In the genomic region with DNA sequence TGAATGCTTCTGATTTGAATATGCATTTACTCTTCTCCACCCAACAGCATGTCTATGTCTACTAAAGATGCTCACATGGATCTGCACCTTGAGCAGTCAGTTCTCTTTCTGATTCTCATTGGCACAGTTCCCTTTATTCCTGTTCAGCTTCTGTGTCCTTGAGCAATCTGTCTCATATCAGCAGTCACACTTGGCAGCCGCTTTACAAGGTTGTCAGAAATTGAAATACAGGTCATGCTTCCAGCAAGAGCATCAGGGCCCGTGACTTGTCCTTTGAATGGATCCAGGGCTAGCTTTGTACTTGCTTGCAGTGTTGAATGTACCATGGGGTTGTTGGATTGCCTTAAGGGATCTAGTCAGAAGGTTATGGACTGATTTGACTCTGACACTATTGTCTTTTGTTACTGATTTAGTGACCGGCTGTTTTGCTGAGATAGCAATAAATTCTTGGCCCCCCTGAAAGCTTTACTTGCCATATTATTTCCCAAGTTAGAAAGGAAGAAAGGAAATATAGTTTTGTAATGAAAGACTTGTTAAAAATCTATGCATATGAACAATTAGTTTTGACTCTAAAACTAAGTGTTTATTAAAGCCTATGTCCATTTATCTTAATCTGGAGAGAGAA, we compare ENCODE assay signal across 22 cellular contexts.
DNase-seq lines count a peak whose midpoint lies in the region; ATAC-seq, FAIRE-seq and TF ChIP-seq lines count a peak whose summit lies in the region.
"Had no signal": no experiment of that assay in that cellular context is flagged by ENCODE, and none has a peak within 500 bp of the region (broad histone marks: within the 10 kb centered on the region; RNA-seq: fewer than 3 reads in every experiment).

No MANE protein-coding gene starts in this region.

- in situ Hi-C loops in G401 (cut with HindIII; ENCODE audit: low sequenced_read_pairs), result no loop called here

- H3K4me2 ChIP-seq in A549, result no peak overlapping the region
- H3K4me2 ChIP-seq: BLaER1, GM23338 had no signal

- H3K4me3 Mint-ChIP-seq in mesothelial cell of epicardium, result no peak overlapping the region
- H3K4me3 Mint-ChIP-seq: B cell; CD4-positive, CD25-positive, alpha-beta regulatory T cell; CD8-positive, alpha-beta T cell; GM23338; HFFc6 had no signal

- no peak for TF ChIP-seq CTCF in A549 (IDR thresholded peaks at IDR 0.05)
- no peak for TF ChIP-seq CTCF in mucosa of descending colon (IDR thresholded peaks at IDR 0.05)
- TF ChIP-seq CTCF in mesothelial cell of epicardium (IDR thresholded peaks at IDR 0.05; ENCODE audit: unreplicated experiment), result no peak

- POLR2A ChIA-PET in A549 (lab: Yijun Ruan, JAX), result no interaction called here

- H3K4me1 ChIP-seq in A549, result no peaks in the 10 kb centered on the region
- no peaks in the 10 kb centered on the region for H3K4me1 ChIP-seq in mucosa of descending colon (ENCODE audit: low read depth)
- H3K4me1 ChIP-seq: BLaER1, Caco-2, HAP-1 had no signal

- no peak overlapping the region for H3K27ac ChIP-seq in A549
- H3K27ac ChIP-seq: BLaER1, C4-2B had no signal

- no peak for FAIRE-seq in A549 (lab: Jason Lieb, UNC)
- FAIRE-seq: GM12878, GM19239, H54 had no signal

- ATAC-seq in A549 (no peak), mucosa of descending colon (no peak), GM21390 (IDR thresholded peaks at IDR 0.05; ENCODE audit: unreplicated experiment) (no peak)
- ATAC-seq: CD8-positive, alpha-beta T cell; GM12878; GM23338 had no signal

- peaks cover 11% of the 10 kb centered on the region for H3K9me3 Mint-ChIP-seq in mesothelial cell of epicardium
- H3K9me3 Mint-ChIP-seq: CD8-positive, alpha-beta T cell; GM23338 had no signal

- H3K27me3 Mint-ChIP-seq in mesothelial cell of epicardium (ENCODE audit: low read depth), result no peaks in the 10 kb centered on the region
- H3K27me3 Mint-ChIP-seq: B cell; CD4-positive, CD25-positive, alpha-beta regulatory T cell had no signal

- intact Hi-C loops in mucosa of descending colon (cut with DNase I, micrococcal nuclease), result no loop called here

- TF ChIP-seq EP300 in A549 (IDR thresholded peaks at IDR 0.05), result no peak

- CTCF ChIA-PET in A549 (lab: Yijun Ruan, JAX), result no interaction called here

- no peak overlapping the region for H3K4me3 ChIP-seq in A549
- no peak overlapping the region for H3K4me3 ChIP-seq in mucosa of descending colon
- H3K4me3 ChIP-seq: BLaER1, GM12878, GM23338, HAP-1 had no signal

- no peak for TF ChIP-seq POLR2A in A549 (IDR thresholded peaks at IDR 0.05; ENCODE audit: low read length)

- DNase-seq in A549 (ENCODE audit: low read depth in 1 of 2, low spot score in 1 of 2) (no peak), G401 (ENCODE audit: low spot score) (peak; percentile 87), cerebellar cortex (ENCODE audit: low spot score) (peak; percentile 84), pons (ENCODE audit: low spot score) (peak; percentile 1), mucosa of descending colon (no peak), mesothelial cell of epicardium (ENCODE audit: low spot score in 2 of 2, unreplicated experiment in 2 of 2) (no peak)
- DNase-seq: Caco-2; CD4-positive, CD25-positive, alpha-beta regulatory T cell; CD8-positive, alpha-beta T cell; DMS153; DND-41; GDM1; HFFc6 had no signal

- no peaks in the 10 kb centered on the region for H3K9me3 ChIP-seq in A549
- H3K9me3 ChIP-seq in mucosa of descending colon, result no peaks in the 10 kb centered on the region
- H3K9me3 ChIP-seq: BLaER1, Caco-2, HAP-1 had no signal

- H3K36me3 ChIP-seq in mucosa of descending colon (ENCODE audit: low read depth), result no peaks in the 10 kb centered on the region
- H3K36me3 ChIP-seq: BLaER1, HAP-1 had no signal

- TF ChIP-seq RAD21 in A549 (conservative IDR thresholded peaks at IDR 0.05 in 1 of 2, IDR thresholded peaks at IDR 0.05 in 1 of 2), result no peak

- H3K36me3 Mint-ChIP-seq in mesothelial cell of epicardium, result no peaks in the 10 kb centered on the region
- H3K36me3 Mint-ChIP-seq: CD4-positive, CD25-positive, alpha-beta regulatory T cell; CD8-positive, alpha-beta T cell had no signal

- no peaks in the 10 kb centered on the region for H3K4me1 Mint-ChIP-seq in mesothelial cell of epicardium
- H3K4me1 Mint-ChIP-seq: B cell; CD4-positive, CD25-positive, alpha-beta regulatory T cell; GM23338 had no signal

- H3K27ac Mint-ChIP-seq in mesothelial cell of epicardium, result no peak overlapping the region
- H3K27ac Mint-ChIP-seq: B cell; CD4-positive, CD25-positive, alpha-beta regulatory T cell; CD8-positive, alpha-beta T cell; GM23338; HFFc6 had no signal

- WGBS in A549 (ENCODE audit: missing lambda C conversion rate), result 14% methylated on average over 3 of the region's 3 CpGs

TF ChIP-seq in A549, 52 proteins besides CTCF, POLR2A, EP300 and RAD21:
- TF ChIP-seq CHD2 (IDR thresholded peaks at IDR 0.05; ENCODE audit: low read length, partially characterized antibody) (no peak), MAFK (IDR thresholded peaks at IDR 0.05; ENCODE audit: partially characterized antibody) (peak; percentile 63)

Comparison
In these comparisons a context has a peak if more than half of its experiments do, and no peak if none do; other contexts are left out.
1. DNase-seq: peak in G401 (single experiment), cerebellar cortex (single experiment) and pons (single experiment); none in A549 (0 of 2), mucosa of descending colon (0 of 3) and mesothelial cell of epicardium (0 of 2).